Comparison of ENCODE assay signal across 2 cellular contexts in genomic region chr17:82557510-82557909, GRCh38.
TF ChIP-seq lines count a peak whose summit lies in the region.

No MANE protein-coding gene starts in this region.

TF ChIP-seq in K562, 482 proteins besides CTCF, POLR2A, EP300 and RAD21:
- TF ChIP-seq ZNF121 (CRISPR knock-in tag; conservative IDR thresholded peaks at IDR 0.05) (peak; percentile 59), RBM25 (IDR thresholded peaks at IDR 0.05; ENCODE audit: low read depth, low read length, severe bottlenecking) (peak; percentile 10)
TF ChIP-seq in K562: peak in this region for 2; not testable (repeated sequence) for 480.

TF ChIP-seq in HepG2, 621 proteins besides CTCF, POLR2A, EP300 and RAD21:
- peak; percentile 93 for TF ChIP-seq ZNF121 (CRISPR knock-in tag; IDR thresholded peaks at IDR 0.05)
- 0 out of 2 replicates have a peak, but pooled peaks have one; percentile 56 for TF ChIP-seq ZNF770 (CRISPR knock-in tag; IDR thresholded peaks at IDR 0.05)
